In the genomic region with DNA sequence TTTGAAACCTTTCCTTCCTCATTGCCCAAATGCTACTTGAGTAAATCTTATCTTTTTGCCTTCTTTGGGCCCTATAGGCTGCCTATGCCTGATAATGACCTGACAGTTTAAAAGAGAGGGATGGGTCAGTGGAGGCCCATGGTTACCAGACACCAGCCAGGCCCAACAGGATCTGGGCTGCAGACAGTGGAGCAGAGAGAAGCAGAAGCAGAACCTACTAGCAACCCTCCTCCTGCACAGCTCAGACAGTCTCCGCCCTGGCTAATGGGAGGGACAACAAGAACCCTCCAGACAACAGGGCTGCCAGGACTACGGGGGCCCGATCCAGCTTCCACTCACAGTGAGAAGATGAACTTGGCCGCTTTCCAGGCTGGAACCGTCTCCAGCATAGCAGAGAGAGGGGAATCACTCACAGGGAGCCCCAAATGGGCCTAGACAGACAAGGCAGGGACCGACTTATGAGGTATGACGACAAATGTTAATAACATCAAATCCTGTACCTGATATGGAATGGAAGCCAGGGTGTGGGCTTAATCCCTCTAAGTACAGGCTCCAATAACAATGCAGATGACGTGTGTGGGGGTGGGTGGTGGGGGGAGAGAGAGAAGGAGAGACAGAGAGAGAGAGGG, we compare ENCODE assay signal across 11 cellular contexts. TPM values are rescaled to one million over a fixed set of nuclear protein-coding genes. Genes with fewer than 3 reads are reported as not detected.
A peak's percentile ranks its signal among the peaks of the same experiment; 100 is the strongest.
DNase-seq lines count a peak whose midpoint lies in the region; ATAC-seq and TF ChIP-seq lines count a peak whose summit lies in the region.
"Had no signal": no experiment of that assay in that cellular context is flagged by ENCODE, and none has a peak within 500 bp of the region (broad histone marks: within the 10 kb centered on the region; RNA-seq: fewer than 3 reads in every experiment).

No MANE protein-coding gene starts in this region.

- H3K4me3 ChIP-seq in HUES64 (ENCODE audit: low read length) (no peak overlapping the region), colonic mucosa (no peak overlapping the region), subcutaneous abdominal adipose tissue (ENCODE audit: low read depth in 1 of 5, low read length in 5 of 5) (no peak overlapping the region)
- no peak overlapping the region for H3K4me3 ChIP-seq in CD4-positive, alpha-beta memory T cell (ENCODE audit: low read length in 2 of 2)
- H3K4me3 ChIP-seq: MG63 had no signal

- H3K9ac ChIP-seq in HUES64 (ENCODE audit: low read depth, low read length) (peak overlapping the region; percentile 55; the same call in 1 of the 2 replicates), colonic mucosa (ENCODE audit: low read depth in 2 of 2, low read length in 2 of 2) (no peak overlapping the region), subcutaneous abdominal adipose tissue (ENCODE audit: low read length in 5 of 5) (peak overlapping the region in 3 of 5 donors; percentile 35 to 38 (median 38))

- DNase-seq in colonic mucosa (peak; percentile 55), medulla oblongata (ENCODE audit: extremely low spot score) (peak; percentile 43), AG08396 (ENCODE audit: low spot score) (no peak), NCI-H446 (lab: John Stamatoyannopoulos, UW) (no peak)
- DNase-seq in CD4-positive, alpha-beta memory T cell = no peak
- DNase-seq: activated CD4-positive, CD25-positive, alpha-beta regulatory T cell; amniotic stem cell; MG63 had no signal

- H3K36me3 ChIP-seq in HUES64 (ENCODE audit: insufficient read depth, low read length) (peaks cover 60% of the 10 kb centered on the region), colonic mucosa (peaks cover 12% of the 10 kb centered on the region), subcutaneous abdominal adipose tissue (ENCODE audit: control insufficient read depth in 5 of 5, insufficient read depth in 5 of 5, low read length in 5 of 5) (peaks cover 13 to 75% (median 56%) of the 10 kb centered on the region in 5 donors)
- H3K36me3 ChIP-seq in CD4-positive, alpha-beta memory T cell (ENCODE audit: insufficient read depth, low read length) = peaks cover 37% of the 10 kb centered on the region

- TF ChIP-seq CTCF in colonic mucosa (IDR thresholded peaks at IDR 0.05) = no peak

- no peaks in the 10 kb centered on the region for H3K9me3 Mint-ChIP-seq in CD4-positive, alpha-beta memory T cell

- no peaks in the 10 kb centered on the region for H3K4me1 Mint-ChIP-seq in CD4-positive, alpha-beta memory T cell

- no peaks in the 10 kb centered on the region for H3K27me3 Mint-ChIP-seq in CD4-positive, alpha-beta memory T cell

- H3K27me3 ChIP-seq in HUES64 (ENCODE audit: insufficient read depth, low read length) = no peaks in the 10 kb centered on the region
- no peaks in the 10 kb centered on the region for H3K27me3 ChIP-seq in colonic mucosa
- H3K27me3 ChIP-seq in subcutaneous abdominal adipose tissue (ENCODE audit: control insufficient read depth in 5 of 5, insufficient read depth in 4 of 5, low read length in 5 of 5) = no peaks in the 10 kb centered on the region
- H3K27me3 ChIP-seq in CD4-positive, alpha-beta memory T cell (ENCODE audit: insufficient read depth, low read length) = no peaks in the 10 kb centered on the region
- H3K27me3 ChIP-seq: MG63 had no signal

- no peak overlapping the region for H3K27ac Mint-ChIP-seq in CD4-positive, alpha-beta memory T cell

- ATAC-seq in HG03457 (IDR thresholded peaks at IDR 0.05; ENCODE audit: unreplicated experiment) = no peak

- intact Hi-C loops in colonic mucosa (cut with DNase I) = no loop called here
- intact Hi-C loops in CD4-positive, alpha-beta memory T cell (cut with micrococcal nuclease) = no loop called here

- whole genome bisulfite sequencing in HUES64 = 80% methylated on average over 8 of the region's 8 CpGs

- CTCF ChIA-PET in CD4-positive, alpha-beta memory T cell (lab: Charles Lee; ENCODE audit: partially characterized antibody) = no interaction called here

- peak overlapping the region; percentile 98 for H3K27ac ChIP-seq in HUES64 (ENCODE audit: low read depth, low read length)
- H3K27ac ChIP-seq in colonic mucosa = no peak overlapping the region
- H3K27ac ChIP-seq in subcutaneous abdominal adipose tissue (ENCODE audit: low read depth, low read length) = peak overlapping the region; percentile 91
- H3K27ac ChIP-seq in CD4-positive, alpha-beta memory T cell (ENCODE audit: low read depth, low read length) = no peak overlapping the region

- H3K4me1 ChIP-seq in HUES64 (ENCODE audit: insufficient read depth, low read length) (peaks cover 63% of the 10 kb centered on the region), colonic mucosa (no peaks in the 10 kb centered on the region), subcutaneous abdominal adipose tissue (ENCODE audit: control insufficient read depth in 5 of 5, insufficient read depth in 5 of 5, low read length in 5 of 5) (peaks cover 3 to 64% (median 57%) of the 10 kb centered on the region in 5 donors)
- no peaks in the 10 kb centered on the region for H3K4me1 ChIP-seq in CD4-positive, alpha-beta memory T cell (ENCODE audit: insufficient read depth, low read length)

- POLR2A ChIA-PET in CD4-positive, alpha-beta memory T cell (lab: Charles Lee; ENCODE audit: partially characterized antibody) = no interaction called here

- 0 out of 2 replicates have a peak, but pooled peaks cover 8% of the 10 kb centered on the region for H3K9me3 ChIP-seq in HUES64 (ENCODE audit: insufficient read depth, low read depth, low read length)
- no peaks in the 10 kb centered on the region for H3K9me3 ChIP-seq in colonic mucosa
- peaks cover 0 to 11% (median 9%) of the 10 kb centered on the region in 5 donors for H3K9me3 ChIP-seq in subcutaneous abdominal adipose tissue (ENCODE audit: control insufficient read depth in 5 of 5, low read length in 5 of 5)
- H3K9me3 ChIP-seq in CD4-positive, alpha-beta memory T cell (ENCODE audit: control insufficient read depth in 1 of 2, low read length in 2 of 2) = no peaks in the 10 kb centered on the region
- H3K9me3 ChIP-seq: MG63 had no signal

- peaks cover 84 to 91% of the 10 kb centered on the region in 2 donors for H3K36me3 Mint-ChIP-seq in CD4-positive, alpha-beta memory T cell

- no peak overlapping the region for H3K4me3 Mint-ChIP-seq in CD4-positive, alpha-beta memory T cell

RNA-seq across cellular contexts. Expression of gene DGKI, which starts 31.7 kb away (rescaled TPM):
- 0.75 TPM for polyA plus RNA-seq in HUES64 (2013, experiment 1 of 2)
- polyA plus RNA-seq in HUES64 (2013, experiment 2 of 2) = 1.1 TPM
- under 1 TPM; 0.35 to 0.67 TPM for total RNA-seq in colonic mucosa
- total RNA-seq in CD4-positive, alpha-beta memory T cell = under 1 TPM in 1 of 2 experiments, not detected in 1; 0.11 TPM
- not detected for polyA plus RNA-seq in CD4-positive, alpha-beta memory T cell

Comparison
In these comparisons a context has a peak if more than half of its experiments do, and no peak if none do; other contexts are left out.
1. H3K27ac ChIP-seq: peak in HUES64 (single experiment) and subcutaneous abdominal adipose tissue (single experiment); none in colonic mucosa (single experiment) and CD4-positive, alpha-beta memory T cell (single experiment).
2. H3K9ac ChIP-seq: peak in HUES64 (single experiment) and subcutaneous abdominal adipose tissue (3 of 5); none in colonic mucosa (0 of 2).
3. DNase-seq: peak in colonic mucosa (single experiment) and medulla oblongata (single experiment); none in AG08396 (single experiment), CD4-positive, alpha-beta memory T cell (0 of 5) and NCI-H446 (0 of 2).